Comparison of ENCODE assay signal across 7 cellular contexts in genomic region chr3:107690522-107691138, GRCh38.
DNase-seq lines count a peak whose midpoint lies in the region; ATAC-seq and TF ChIP-seq lines count a peak whose summit lies in the region.

No MANE protein-coding gene starts in this region.

- CTCF ChIA-PET in activated CD8-positive, alpha-beta T cell treated with anti-CD3 and anti-CD28 coated beads for 36 hours (lab: Charles Lee): interaction anchor here (0.5 to 5.7 kb wide), 19 partner anchors 10 to 455 kb away, joined by 3 to 60 read pairs (median 4); no protein-coding TSS in a partner anchor

- peak; percentile 72 for ATAC-seq in activated CD8-positive, alpha-beta T cell treated with anti-CD3 and anti-CD28 coated beads for 36 hours
- ATAC-seq in stimulated activated memory B cell treated with anti-CD40 and anti-IgM and Interleukin-4, amounts not matched to agents 10 μg/mL and 1 μg/mL and 100 μg/mL, for 72 hours: peak; percentile 36

- H3K27ac Mint-ChIP-seq in activated CD8-positive, alpha-beta T cell treated with anti-CD3 and anti-CD28 coated beads for 36 hours: no peak overlapping the region
- H3K27ac Mint-ChIP-seq in stimulated activated memory B cell treated with anti-CD40 and anti-IgM and Interleukin-4, amounts not matched to agents 10 μg/mL and 1 μg/mL and 100 μg/mL, for 72 hours: no peak overlapping the region

- H3K4me3 Mint-ChIP-seq in activated CD8-positive, alpha-beta T cell treated with anti-CD3 and anti-CD28 coated beads for 36 hours: no peak overlapping the region
- no peak overlapping the region for H3K4me3 Mint-ChIP-seq in stimulated activated memory B cell treated with anti-CD40 and anti-IgM and Interleukin-4, amounts not matched to agents 10 μg/mL and 1 μg/mL and 100 μg/mL, for 72 hours

- no peaks in the 10 kb centered on the region for H3K9me3 ChIP-seq in left ventricle myocardium inferior (replicated peaks)

- TF ChIP-seq CTCF in GM06990 (IDR thresholded peaks at IDR 0.05; ENCODE audit: insufficient read depth, low read length, poor library complexity, severe bottlenecking) (peak; percentile 50), HFF-Myc (IDR thresholded peaks at IDR 0.05; ENCODE audit: low read depth, low read length, missing control alignments) (peak; percentile 39), left ventricle myocardium inferior (IDR thresholded peaks at IDR 0.05; ENCODE audit: borderline replicate concordance) (peak; percentile 63)
- peak; percentile 58 for TF ChIP-seq CTCF in activated CD8-positive, alpha-beta T cell treated with anti-CD3 and anti-CD28 coated beads for 36 hours (IDR thresholded peaks at IDR 0.05)

- intact Hi-C loops in activated CD8-positive, alpha-beta T cell treated with anti-CD3 and anti-CD28 coated beads for 36 hours (cut with micrococcal nuclease): no loop called here
- intact Hi-C loops in left ventricle myocardium inferior (cut with micrococcal nuclease): no loop called here

- POLR2A ChIA-PET in activated CD8-positive, alpha-beta T cell treated with anti-CD3 and anti-CD28 coated beads for 36 hours (lab: Charles Lee): no interaction called here

- H3K27me3 Mint-ChIP-seq in activated CD8-positive, alpha-beta T cell treated with anti-CD3 and anti-CD28 coated beads for 36 hours: no peaks in the 10 kb centered on the region
- no peaks in the 10 kb centered on the region for H3K27me3 Mint-ChIP-seq in stimulated activated memory B cell treated with anti-CD40 and anti-IgM and Interleukin-4, amounts not matched to agents 10 μg/mL and 1 μg/mL and 100 μg/mL, for 72 hours

- no peak overlapping the region for H3K4me3 ChIP-seq in GM06990 (replicated peaks; ENCODE audit: low read depth, low read length)
- H3K4me3 ChIP-seq in HFF-Myc (replicated peaks; ENCODE audit: low read depth, low read length): no peak overlapping the region
- no peak overlapping the region for H3K4me3 ChIP-seq in left ventricle myocardium inferior

- H3K27ac ChIP-seq in left ventricle myocardium inferior (replicated peaks): no peak overlapping the region

- peaks cover 1% of the 10 kb centered on the region for H3K36me3 Mint-ChIP-seq in activated CD8-positive, alpha-beta T cell treated with anti-CD3 and anti-CD28 coated beads for 36 hours (ENCODE audit: low read depth)
- no peaks in the 10 kb centered on the region for H3K36me3 Mint-ChIP-seq in stimulated activated memory B cell treated with anti-CD40 and anti-IgM and Interleukin-4, amounts not matched to agents 10 μg/mL and 1 μg/mL and 100 μg/mL, for 72 hours

- H3K27me3 ChIP-seq in GM06990 (replicated peaks; ENCODE audit: control insufficient read depth, insufficient read depth, low read length) (no peaks in the 10 kb centered on the region), left ventricle myocardium inferior (ENCODE audit: low read depth) (no peaks in the 10 kb centered on the region)

- H3K36me3 ChIP-seq in GM06990 (ENCODE audit: control insufficient read depth, insufficient read depth, low read length): no peaks in the 10 kb centered on the region
- H3K36me3 ChIP-seq in left ventricle myocardium inferior: no peaks in the 10 kb centered on the region

- DNase-seq in GM06990 (ENCODE audit: extremely low read depth, insufficient read length) (no peak), HFF-Myc (ENCODE audit: extremely low read depth, low read depth) (no peak), NCI-H1694 (lab: John Stamatoyannopoulos, UW) (peak; percentile 79), left ventricle myocardium inferior (no peak), GDM1 (lab: John Stamatoyannopoulos, UW) (no peak)
- DNase-seq in activated CD8-positive, alpha-beta T cell treated with anti-CD3 and anti-CD28 coated beads for 36 hours: no peak

- H3K9me3 Mint-ChIP-seq in activated CD8-positive, alpha-beta T cell treated with anti-CD3 and anti-CD28 coated beads for 36 hours: no peaks in the 10 kb centered on the region
- no peaks in the 10 kb centered on the region for H3K9me3 Mint-ChIP-seq in stimulated activated memory B cell treated with anti-CD40 and anti-IgM and Interleukin-4, amounts not matched to agents 10 μg/mL and 1 μg/mL and 100 μg/mL, for 72 hours

- peaks cover 10% of the 10 kb centered on the region for H3K4me1 ChIP-seq in left ventricle myocardium inferior

- H3K4me1 Mint-ChIP-seq in activated CD8-positive, alpha-beta T cell treated with anti-CD3 and anti-CD28 coated beads for 36 hours (ENCODE audit: low read depth): peaks cover 8% of the 10 kb centered on the region
- H3K4me1 Mint-ChIP-seq in stimulated activated memory B cell treated with anti-CD40 and anti-IgM and Interleukin-4, amounts not matched to agents 10 μg/mL and 1 μg/mL and 100 μg/mL, for 72 hours: peaks cover 11% of the 10 kb centered on the region
